9 cellular contexts compared by ENCODE assay signal in genomic region chr20:63775096-63775978, GRCh38. TPM values are rescaled to one million over a fixed set of nuclear protein-coding genes. Genes with fewer than 3 reads are reported as not detected.
DNase-seq lines count a peak whose midpoint lies in the region; ATAC-seq and TF ChIP-seq lines count a peak whose summit lies in the region.
"Had no signal": no experiment of that assay in that cellular context is flagged by ENCODE, and none has a peak within 500 bp of the region (broad histone marks: within the 10 kb centered on the region; RNA-seq: fewer than 3 reads in every experiment).

No MANE protein-coding gene starts in this region.

- DNase-seq in GM23338 (ENCODE audit: low spot score) (peak; percentile 94), activated T-cell treated with anti-CD3 and anti-CD28 coated beads for 24 hours (ENCODE audit: low read depth) (peak; percentile 16), glomerular visceral epithelial cell (ENCODE audit: extremely low spot score) (peak; percentile 16), retina (peak; percentile 94), hepatic stellate cell (ENCODE audit: low spot score) (no peak), SIG-M5 treated with dmso at 0.1 percent for 504 hours (lab: John Stamatoyannopoulos, UW; ENCODE audit: unreplicated experiment) (no peak)

- H3K4me2 ChIP-seq in GM23338 = peak overlapping the region; percentile 91

- peaks cover 15% of the 10 kb centered on the region; the same call in 1 of the 2 replicates for H3F3A ChIP-seq in GM23338 (replicated peaks; ENCODE audit: low read depth)

- peaks cover 3% of the 10 kb centered on the region; the same call in 1 of the 3 replicates for H3K36me3 Mint-ChIP-seq in GM23338 (ENCODE audit: low read depth)
- H3K36me3 Mint-ChIP-seq: T-cell had no signal

- H3K9me2 ChIP-seq in GM23338 (ENCODE audit: insufficient read depth) = no peaks in the 10 kb centered on the region

- H4K20me1 ChIP-seq in GM23338 (replicated peaks; ENCODE audit: insufficient read depth) = no peaks in the 10 kb centered on the region; the same call in 1 of the 2 replicates

- TF ChIP-seq CTCF in GM23338 (conservative IDR thresholded peaks at IDR 0.05; ENCODE audit: low read depth in 2 of 2) = peak; percentile 70 to 86

- peak overlapping the region; percentile 85 for H2AFZ ChIP-seq in GM23338

- H3K4me3 Mint-ChIP-seq in GM23338 = peak overlapping the region; percentile 84

- H3K9me3 Mint-ChIP-seq in GM23338 = no peaks in the 10 kb centered on the region; the same call in 2 of the 3 replicates
- H3K9me3 Mint-ChIP-seq: T-cell had no signal

- H3K4me1 ChIP-seq in GM23338 (ENCODE audit: insufficient read depth) = peaks cover 5% of the 10 kb centered on the region; the same call in 1 of the 2 replicates

- H3K27me3 ChIP-seq in GM23338 (ENCODE audit: insufficient read depth) = no peaks in the 10 kb centered on the region

- H3K27ac ChIP-seq in GM23338 (ENCODE audit: low read depth) = peak overlapping the region; percentile 69

- H3K36me3 ChIP-seq in GM23338 (ENCODE audit: insufficient read depth) = no peaks in the 10 kb centered on the region

- peaks cover 17% of the 10 kb centered on the region for H3K79me2 ChIP-seq in GM23338 (replicated peaks; ENCODE audit: insufficient read depth)

- peak; percentile 88 for ATAC-seq in GM23338
- no peak for ATAC-seq in GM18868 (IDR thresholded peaks at IDR 0.05; ENCODE audit: unreplicated experiment)
- no peak for ATAC-seq in HG02885 (IDR thresholded peaks at IDR 0.05; ENCODE audit: poor library complexity, unreplicated experiment)

- peak overlapping the region; percentile 94 for H3K27ac Mint-ChIP-seq in GM23338
- H3K27ac Mint-ChIP-seq: T-cell had no signal

- peaks cover 16% of the 10 kb centered on the region for H3K4me1 Mint-ChIP-seq in GM23338

- peaks cover 16% of the 10 kb centered on the region for H3K27me3 Mint-ChIP-seq in GM23338 (ENCODE audit: insufficient read depth, low read depth, poor library complexity)
- H3K27me3 Mint-ChIP-seq: T-cell had no signal

- H3K4me3 ChIP-seq in GM23338 = peak overlapping the region; percentile 68

TF ChIP-seq in GM23338, 12 proteins besides CTCF, POLR2A, EP300 and RAD21:
- TF ChIP-seq CREB1 (CRISPR knock-in tag; IDR thresholded peaks at IDR 0.05; ENCODE audit: low read depth) (peak; percentile 38), JUNB (IDR thresholded peaks at IDR 0.05; ENCODE audit: unreplicated experiment) (no peak), ZNF114 (CRISPR knock-in tag; IDR thresholded peaks at IDR 0.05) (no peak), EZH2 (IDR thresholded peaks at IDR 0.05; ENCODE audit: low read depth, unreplicated experiment) (no peak), REST (IDR thresholded peaks at IDR 0.05; ENCODE audit: unreplicated experiment) (no peak)

RNA-seq across cellular contexts. Expression of gene SLC2A4RG, which starts 35.8 kb away (rescaled TPM):
- 33.8 and 42.0 TPM in 2 replicates for total RNA-seq in GM23338 (2014; rRNA removed; shearing (Covaris generic))
- polyA plus RNA-seq in GM23338 (2016; fragmentation: Nextera tagmentation; extraction: Ambion mirVana) = 22.8 and 25.3 TPM in 2 replicates

RNA-seq across cellular contexts. Expression of gene LIME1, which starts 38.9 kb away (rescaled TPM):
- total RNA-seq in GM23338 (2014; rRNA removed; shearing (Covaris generic)) = 3.6 and 12.2 TPM in 2 replicates
- polyA plus RNA-seq in GM23338 (2016; fragmentation: Nextera tagmentation; extraction: Ambion mirVana) = 4.7 and 7.4 TPM in 2 replicates

RNA-seq across cellular contexts. Expression of gene ZBTB46, which starts 55.7 kb away (rescaled TPM):
- total RNA-seq in GM23338 (2014; rRNA removed; shearing (Covaris generic)) = 23.0 and 26.9 TPM in 2 replicates
- polyA plus RNA-seq in GM23338 (2016; fragmentation: Nextera tagmentation; extraction: Ambion mirVana) = 3.2 TPM in 2 replicates

Comparison
In these comparisons a context has a peak if more than half of its experiments do, and no peak if none do; other contexts are left out.
1. DNase-seq: peak in GM23338 (single experiment), activated T-cell treated with anti-CD3 and anti-CD28 coated beads for 24 hours (single experiment), glomerular visceral epithelial cell (single experiment) and retina (single experiment); none in hepatic stellate cell (single experiment) and SIG-M5 treated with dmso at 0.1 percent for 504 hours (single experiment).